Comparison of ENCODE assay signal across 16 cellular contexts in genomic region chr12:95545303-95545702, GRCh38. TPM values are rescaled to one million over a fixed set of nuclear protein-coding genes. Genes with fewer than 3 reads are reported as not detected.
"Had no signal": no experiment of that assay in that cellular context is flagged by ENCODE, and none has a peak within 500 bp of the region (broad histone marks: within the 10 kb centered on the region; RNA-seq: fewer than 3 reads in every experiment).

No MANE protein-coding gene starts in this region.

- H3K27me3 ChIP-seq: testis had no signal

- H3K36me3 ChIP-seq: lower lobe of right lung, stomach, upper lobe of left lung had no signal

- H3K4me3 ChIP-seq: hepatocyte, lower lobe of right lung, stomach, testis had no signal

- H3K9me3 ChIP-seq: testis had no signal

- DNase-seq: activated CD4-positive, alpha-beta memory T cell treated with anti-CD3 and anti-CD28 coated beads, Interleukin-2, amount 10 ng/mL, durations not matched to agents 7 days and 5 days; activated CD4-positive, alpha-beta T cell treated with anti-CD3 and anti-CD28 coated beads for 4 hours; activated effector memory CD4-positive, alpha-beta T cell treated with Interleukin-2 at 50 U/mL for 16 hours; activated naive CD4-positive, alpha-beta T cell treated with anti-CD3 and anti-CD28 coated beads, Interleukin-2, amount 50 U/mL, for 16 hours; activated T-cell treated with anti-CD3 and anti-CD28 coated beads, Interleukin-2, amount 50 U/mL, for 24 hours; left colon; lower lobe of right lung; midbrain; stimulated activated CD4-positive, alpha-beta T cell treated with anti-CD3 and anti-CD28 coated beads, Interleukin-2, amount 100 ng/mL, for 24 hours; stomach; testis; upper lobe of left lung had no signal

- H3K9ac ChIP-seq: parathyroid adenoma had no signal

- H3K4me1 ChIP-seq: parathyroid adenoma, testis had no signal

- H3K27ac ChIP-seq: hepatocyte, lower lobe of right lung, parathyroid adenoma, stomach, testis had no signal

RNA-seq across cellular contexts. Expression of gene USP44, which starts 6.0 kb away (rescaled TPM):
- total RNA-seq: esophagus mucosa, myocyte had no signal
- polyA plus RNA-seq: hepatocyte had no signal
